In the genomic region with DNA sequence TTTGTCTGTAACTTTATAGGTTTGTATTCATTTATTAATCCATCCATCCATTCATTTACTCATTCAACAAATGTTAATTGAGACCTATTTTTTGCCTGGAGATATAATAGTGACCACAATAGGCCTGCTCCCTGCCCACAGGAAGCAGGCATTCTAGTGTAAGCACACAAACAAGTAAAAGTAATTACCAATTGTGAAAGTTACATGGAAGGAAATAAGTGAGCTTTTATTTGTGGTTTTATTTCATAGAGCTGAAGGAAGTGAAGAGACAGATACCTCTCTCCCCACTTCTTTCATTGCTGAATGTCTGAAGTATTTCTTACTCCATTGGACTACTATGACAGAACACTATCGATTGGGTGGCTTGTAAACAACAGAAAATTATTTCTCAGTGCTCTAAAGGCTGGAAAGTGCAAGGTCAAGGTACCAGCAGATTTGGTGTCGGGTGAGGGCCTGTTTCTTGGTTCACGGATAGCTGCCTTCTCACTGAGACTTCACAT, we compare ENCODE assay signal across 16 cellular contexts.
DNase-seq lines count a peak whose midpoint lies in the region; ATAC-seq, FAIRE-seq and TF ChIP-seq lines count a peak whose summit lies in the region.
"Had no signal": no experiment of that assay in that cellular context is flagged by ENCODE, and none has a peak within 500 bp of the region (broad histone marks: within the 10 kb centered on the region; RNA-seq: fewer than 3 reads in every experiment).

No MANE protein-coding gene starts in this region.

- POLR2A ChIA-PET in activated B cell treated with CpG ODN at 0.5 μM for 24 hours (lab: Charles Lee), result interaction anchor here (0.6 to 7.7 kb wide), 17 partner anchors 9 to 200 kb away, joined by 3 to 388 read pairs (median 4); a partner anchor contains a TSS

- ATAC-seq in activated B cell treated with CpG ODN at 0.5 μM for 24 hours (ENCODE audit: low read depth) (no peak), HG03432 (IDR thresholded peaks at IDR 0.05; ENCODE audit: unreplicated experiment) (no peak)
- ATAC-seq: HCT116 had no signal

- H3K4me3 Mint-ChIP-seq in activated B cell treated with CpG ODN at 0.5 μM for 24 hours (peak overlapping the region; percentile 28), immature natural killer cell (peak overlapping the region in 4 of 5 donors; percentile 7 to 48 (median 21))

- FAIRE-seq in GM12892 (lab: Jason Lieb, UNC), result peak; percentile 14
- FAIRE-seq: endothelial cell of umbilical vein, pancreas had no signal

- H4K20me1 ChIP-seq in BLaER1 treated with 17β-estradiol and CSF1 and Interleukin-3, amounts not matched to agents 10 nM and 100 nM, result no peaks in the 10 kb centered on the region

- DNase-seq in GM12892 (ENCODE audit: insufficient read length) (no peak), activated B cell treated with CpG ODN at 0.5 μM for 24 hours (no peak), immature natural killer cell (no peak), SIG-M5 treated with dmso at 0.1 percent for 504 hours (lab: John Stamatoyannopoulos, UW; ENCODE audit: unreplicated experiment) (no peak), NCI-H2107 (lab: John Stamatoyannopoulos, UW) (no peak), NCI-H345 treated with DMSO at 0.1 percent for 48 hours (lab: John Stamatoyannopoulos, UW; ENCODE audit: unreplicated experiment) (no peak)
- DNase-seq: foreskin fibroblast; NCI-H1092; pancreas; RPMI8226; stimulated activated CD4-positive, alpha-beta T cell treated with anti-CD3 and anti-CD28 coated beads, Interleukin-2, amount 100 ng/mL, for 48 hours had no signal

- peaks cover 0 to 13% (median 0%) of the 10 kb centered on the region in 11 experiments; a peak in 2 of 22 replicates for H3K36me3 ChIP-seq in BLaER1 treated with 17β-estradiol and CSF1 and Interleukin-3, amounts not matched to agents 10 nM and 100 nM
- H3K36me3 ChIP-seq: ascending aorta, pancreas had no signal

- H3K36me3 Mint-ChIP-seq in activated B cell treated with CpG ODN at 0.5 μM for 24 hours (ENCODE audit: low read depth) (no peaks in the 10 kb centered on the region), immature natural killer cell (peaks cover 11 to 31% (median 18%) of the 10 kb centered on the region in 3 donors)

- peaks cover 0 to 12% (median 5%) of the 10 kb centered on the region in 11 experiments; a peak in 7 of 22 replicates for H3K9me3 ChIP-seq in BLaER1 treated with 17β-estradiol and CSF1 and Interleukin-3, amounts not matched to agents 10 nM and 100 nM (replicated peaks in 1 of 11)
- H3K9me3 ChIP-seq: ascending aorta, pancreas had no signal

- TF ChIP-seq CTCF in activated B cell treated with CpG ODN at 0.5 μM for 24 hours (IDR thresholded peaks at IDR 0.05), result no peak

- CTCF ChIA-PET in activated B cell treated with CpG ODN at 0.5 μM for 24 hours (lab: Charles Lee), result interaction anchor here (7.9 kb wide), 1 partner anchor 28 kb away, joined by 83 read pairs; no protein-coding TSS in a partner anchor

- no peaks in the 10 kb centered on the region for H3K27me3 ChIP-seq in BLaER1 treated with 17β-estradiol and CSF1 and Interleukin-3, amounts not matched to agents 10 nM and 100 nM
- H3K27me3 ChIP-seq: ascending aorta, pancreas had no signal

- H3K9ac ChIP-seq in BLaER1 treated with 17β-estradiol and CSF1 and Interleukin-3, amounts not matched to agents 10 nM and 100 nM, result 0 out of 22 replicates have a peak overlapping the region, but pooled peaks of 1 of the 11 experiments have one; percentile 40

- H3K9me3 Mint-ChIP-seq in activated B cell treated with CpG ODN at 0.5 μM for 24 hours (peaks cover 2% of the 10 kb centered on the region), immature natural killer cell (no peaks in the 10 kb centered on the region)

- H3K4me1 Mint-ChIP-seq in activated B cell treated with CpG ODN at 0.5 μM for 24 hours (peaks cover 87% of the 10 kb centered on the region), immature natural killer cell (peaks cover 94 to 100% of the 10 kb centered on the region in 2 donors)

- no peak overlapping the region for H3K4me3 ChIP-seq in BLaER1 treated with 17β-estradiol and CSF1 and Interleukin-3, amounts not matched to agents 10 nM and 100 nM
- H3K4me3 ChIP-seq: ascending aorta, pancreas had no signal

- H3K27ac Mint-ChIP-seq in activated B cell treated with CpG ODN at 0.5 μM for 24 hours (peak overlapping the region; percentile 99), immature natural killer cell (peak overlapping the region; percentile 82 to 98 (median 95))

- peak overlapping the region; percentile 29 to 79 (median 59) for H3K4me2 ChIP-seq in BLaER1 treated with 17β-estradiol and CSF1 and Interleukin-3, amounts not matched to agents 10 nM and 100 nM

- peak overlapping the region; percentile 23 to 90 (median 84); a peak in 17 of 22 replicates for H3K27ac ChIP-seq in BLaER1 treated with 17β-estradiol and CSF1 and Interleukin-3, amounts not matched to agents 10 nM and 100 nM

- TF ChIP-seq POLR2A in GM12892 (IDR thresholded peaks at IDR 0.05; ENCODE audit: low read depth, low read length), result no peak

- peaks cover 61 to 100% (median 77%) of the 10 kb centered on the region in 10 experiments for H3K4me1 ChIP-seq in BLaER1 treated with 17β-estradiol and CSF1 and Interleukin-3, amounts not matched to agents 10 nM and 100 nM

- H3K27me3 Mint-ChIP-seq in activated B cell treated with CpG ODN at 0.5 μM for 24 hours, result no peaks in the 10 kb centered on the region
- peaks cover 4 to 44% (median 38%) of the 10 kb centered on the region in 3 donors for H3K27me3 Mint-ChIP-seq in immature natural killer cell (ENCODE audit: low read depth in 3 of 3)

- intact Hi-C loops in activated B cell treated with CpG ODN at 0.5 μM for 24 hours (cut with micrococcal nuclease), result no loop called here
